10 cellular contexts compared by ENCODE assay signal in the genomic region with DNA sequence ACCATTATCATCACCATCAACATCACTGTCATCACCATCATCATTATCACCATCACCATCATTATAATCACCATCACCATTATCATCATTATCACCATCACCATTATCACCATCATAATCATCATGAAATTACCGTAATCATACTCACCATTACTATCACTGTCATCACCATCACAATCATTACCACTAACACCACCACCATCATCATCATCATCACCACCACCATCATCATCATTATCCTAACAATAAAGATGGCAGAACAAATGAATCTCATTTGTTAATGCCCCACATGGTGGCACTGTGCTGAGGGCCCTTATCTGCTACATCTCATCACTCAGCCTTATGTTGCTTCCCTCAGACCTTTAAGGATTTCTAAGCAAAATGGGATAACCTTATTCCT. TPM values are rescaled to one million over a fixed set of nuclear protein-coding genes. Genes with fewer than 3 reads are reported as not detected.
"Had no signal": no experiment of that assay in that cellular context is flagged by ENCODE, and none has a peak within 500 bp of the region (broad histone marks: within the 10 kb centered on the region; RNA-seq: fewer than 3 reads in every experiment).

No MANE protein-coding gene starts in this region.

- DNase-seq: H9, HCEC 1CT, HFFc6, KBM-7 had no signal

- H3K27me3 Mint-ChIP-seq: IgD-negative memory B cell had no signal

- H3K4me3 ChIP-seq: GM23338 had no signal

- H3K27ac ChIP-seq: HL-60 had no signal

- H2AFZ ChIP-seq: GM23338 had no signal

- H3K36me3 Mint-ChIP-seq: IgD-negative memory B cell had no signal

- FAIRE-seq: H1, H54 had no signal

- H3K4me2 ChIP-seq: GM23338 had no signal

- H3K4me1 Mint-ChIP-seq: GM23338, H9 had no signal

- ATAC-seq: GM23338 had no signal

- H3K4me3 Mint-ChIP-seq: GM23338, HFFc6, IgD-negative memory B cell had no signal

- H3K27ac Mint-ChIP-seq: GM23338, H9, HFFc6, IgD-negative memory B cell had no signal

RNA-seq across cellular contexts. Expression of gene PLA2G2E, which starts 9.4 kb away (rescaled TPM):
- total RNA-seq: GM23338, H1, H9, HFFc6, HT1080 had no signal
- polyA plus RNA-seq: GM23338, H1, IgD-negative memory B cell had no signal

RNA-seq across cellular contexts. Expression of gene PLA2G2A, which starts 46.6 kb away (rescaled TPM):
- total RNA-seq: GM23338, HFFc6, HT1080 had no signal
- polyA plus RNA-seq: IgD-negative memory B cell had no signal
